8 cellular contexts compared by ENCODE assay signal in the genomic region with DNA sequence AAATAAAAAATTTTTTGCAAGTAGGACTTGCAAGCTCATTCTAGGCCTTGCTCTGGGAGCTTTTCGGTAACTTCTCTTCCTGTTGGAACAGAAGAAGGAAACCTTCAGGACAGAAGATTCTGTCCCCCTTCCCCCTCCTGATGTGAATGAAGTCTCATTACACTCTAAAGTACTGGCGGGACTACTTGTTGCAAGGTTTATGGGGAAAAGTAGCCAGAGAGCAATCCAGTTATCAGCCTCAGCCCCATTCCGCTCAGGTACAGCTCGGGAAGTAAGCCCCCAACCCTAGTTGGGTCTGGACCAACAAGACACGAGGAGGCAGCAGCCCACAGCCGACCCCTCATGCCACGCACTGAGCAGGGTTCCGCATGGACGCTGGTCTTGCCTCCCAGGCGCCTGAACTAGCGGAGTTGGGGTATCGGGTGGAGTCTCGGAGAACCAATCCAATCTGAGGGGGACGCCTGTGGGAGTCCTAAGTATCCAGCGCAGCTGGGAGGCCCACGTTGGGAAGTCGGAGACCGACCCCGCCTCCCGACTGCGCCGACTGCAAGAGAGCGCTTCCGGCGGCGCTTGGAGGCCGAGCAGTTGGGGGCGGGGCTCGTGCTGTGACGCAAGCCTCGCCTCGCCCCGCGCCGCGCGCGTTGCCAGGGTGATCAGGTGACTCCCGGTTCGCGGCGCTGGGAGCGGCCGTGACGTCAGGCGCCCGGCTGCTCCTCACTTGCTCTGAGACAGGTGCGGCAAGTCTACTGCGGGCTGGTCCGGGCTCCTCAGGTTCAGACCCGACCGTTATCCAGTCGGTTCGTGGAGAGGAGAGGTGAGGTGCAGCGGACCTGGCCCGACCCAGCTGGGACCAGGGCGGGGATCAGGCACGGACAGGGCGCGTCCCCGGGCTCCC. TPM values are rescaled to one million over a fixed set of nuclear protein-coding genes. Genes with fewer than 3 reads are reported as not detected.
DNase-seq lines count a peak whose midpoint lies in the region; ATAC-seq and TF ChIP-seq lines count a peak whose summit lies in the region.

A gene with protein sequence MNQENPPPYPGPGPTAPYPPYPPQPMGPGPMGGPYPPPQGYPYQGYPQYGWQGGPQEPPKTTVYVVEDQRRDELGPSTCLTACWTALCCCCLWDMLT (plus strand): TSS at position 717 of the 895 bp plus-strand sequence. CDS start 19,278 bp downstream, outside the sequence.

- in situ Hi-C loops in GM18951 (cut with MboI; ENCODE audit: low sequenced_read_pairs, unreplicated experiment), result loop anchor here (25.0 kb wide), 1 partner anchor 387 kb away; a partner anchor contains a TSS

- peak; percentile 95 for ATAC-seq in HG03175 (IDR thresholded peaks at IDR 0.05; ENCODE audit: unreplicated experiment)

- no peak for TF ChIP-seq CTCF in AG04450 (IDR thresholded peaks at IDR 0.05; ENCODE audit: low read depth, low read length)

- POLR2A ChIA-PET in AG04450 (lab: Yijun Ruan, JAX), result interaction anchor here (0.6 to 1.1 kb wide), 3 partner anchors 19 to 172 kb away, joined by 3 to 7 read pairs (median 3); a partner anchor contains a TSS

- H3K4me3 ChIP-seq in AG04450 (ENCODE audit: low read depth, low read length), result peak within 1 kb of the TSS; percentile 80

- peak; percentile 86 for TF ChIP-seq POLR2A in GM18951 (IDR thresholded peaks at IDR 0.05; ENCODE audit: extremely low read depth, insufficient read depth, insufficient read length)

- DNase-seq in AG04450 (ENCODE audit: low read depth, low spot score) (peak; percentile 78), NCI-H345 (lab: John Stamatoyannopoulos, UW) (peak; percentile 98), inferior parietal cortex (ENCODE audit: extremely low spot score) (peak; percentile 93)
- peak; percentile 89 for DNase-seq in activated CD4-positive, CD25-positive, alpha-beta regulatory T cell treated with anti-CD3 and anti-CD28 coated beads, Interleukin-2, amount 50 U/mL, for 16 hours (ENCODE audit: low read depth, low spot score)
- DNase-seq in central memory CD4-positive, alpha-beta T cell, result peak; percentile 98
- peak; percentile 92 to 93 for DNase-seq in stimulated activated CD4-positive, alpha-beta T cell treated with anti-CD3 and anti-CD28 coated beads, Interleukin-12 subunit alpha, Interleukin-12 subunit beta, amount 100 ng/mL, for 24 hours (ENCODE audit: low read depth in 2 of 2)

- H3K9me3 ChIP-seq in AG04450 (ENCODE audit: control insufficient read depth, insufficient read depth, low read length), result no peaks in the 10 kb centered on the region; the same call in 1 of the 2 replicates

- peak within 1 kb of the TSS; percentile 73 for H3K27ac ChIP-seq in AG04450 (ENCODE audit: low read depth, low read length)

- H3K27me3 ChIP-seq in AG04450 (ENCODE audit: control insufficient read depth, insufficient read depth, low read length), result no peaks in the 10 kb centered on the region

- CTCF ChIA-PET in AG04450 (lab: Charles Lee), result interaction anchor here (1.0 kb wide), 1 partner anchor 184 kb away, joined by 4 read pairs; no protein-coding TSS in a partner anchor

RNA-seq across cellular contexts. Expression of the gene that starts here (rescaled TPM):
- 13.1 and 14.9 TPM in 2 replicates for polyA plus RNA-seq in AG04450 (2011; rRNA removed)
- polyA minus RNA-seq in AG04450 (2011; rRNA and poly(A)+ RNA removed), result 10.2 and 13.6 TPM in 2 replicates

Comparison
In these comparisons a context has a peak if more than half of its experiments do, and no peak if none do; other contexts are left out.
1. Peak in every context shown above with its lines: DNase-seq, ATAC-seq, H3K4me3 ChIP-seq and H3K27ac ChIP-seq.